7 cellular contexts compared by ENCODE assay signal in the genomic region with DNA sequence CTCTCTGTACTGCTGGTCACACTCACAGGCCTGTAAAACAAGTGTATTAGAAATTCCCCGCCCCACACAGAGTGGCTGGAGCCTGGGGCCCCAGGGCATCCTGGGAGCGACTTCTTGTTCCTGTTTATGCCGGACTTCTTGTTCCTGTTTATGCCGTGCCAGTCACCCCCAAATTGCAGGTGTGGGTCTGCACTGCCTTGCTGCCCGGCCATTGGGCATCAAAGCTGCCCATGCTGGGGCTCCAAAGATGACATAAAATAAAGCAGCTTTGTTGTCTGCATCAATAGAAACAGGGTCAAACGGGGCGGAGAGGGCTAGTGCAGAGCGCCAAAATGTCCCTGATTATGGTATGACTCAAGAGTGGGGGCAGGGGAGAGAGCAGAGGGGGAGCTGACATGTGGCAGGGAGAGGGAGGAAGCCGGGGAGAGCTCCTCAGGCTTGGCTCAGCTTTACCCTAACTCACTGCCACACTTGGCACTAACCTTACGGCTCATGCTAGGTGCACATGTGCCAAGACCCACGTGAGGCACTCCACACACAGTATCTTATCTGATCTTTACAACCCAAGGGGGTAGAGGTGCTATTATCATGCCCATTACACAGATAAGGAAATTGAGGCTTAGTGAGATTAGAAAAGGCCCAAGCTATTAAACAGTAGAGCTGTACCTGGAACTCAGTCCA.
DNase-seq lines count a peak whose midpoint lies in the region; ATAC-seq lines count a peak whose summit lies in the region.

No MANE protein-coding gene starts in this region.

- H3K36me3 ChIP-seq in skeletal muscle satellite cell (ENCODE audit: insufficient read depth, low read length): no peaks in the 10 kb centered on the region

- intact Hi-C loops in activated CD4-positive, alpha-beta T cell treated with anti-CD3 and anti-CD28 coated beads, Interleukin-2, amount 10 ng/mL, durations not matched to agents 24 days and 14 days (cut with micrococcal nuclease): no loop called here
- intact Hi-C loops in head of caudate nucleus (cut with DNase I): loop anchor here (5.0 kb wide), 1 partner anchor 96 kb away; a partner anchor contains a TSS

- no peaks in the 10 kb centered on the region for H3K27me3 ChIP-seq in skeletal muscle satellite cell (ENCODE audit: control insufficient read depth, insufficient read depth, low read length)

- peak overlapping the region; percentile 83 for H3K27ac Mint-ChIP-seq in activated CD4-positive, alpha-beta T cell treated with anti-CD3 and anti-CD28 coated beads, Interleukin-2, amount 10 ng/mL, durations not matched to agents 24 days and 14 days

- peak overlapping the region; percentile 34 for H3K4me2 ChIP-seq in skeletal muscle satellite cell (ENCODE audit: low read length)

- peak overlapping the region; percentile 44 for H3K4me3 Mint-ChIP-seq in activated CD4-positive, alpha-beta T cell treated with anti-CD3 and anti-CD28 coated beads, Interleukin-2, amount 10 ng/mL, durations not matched to agents 24 days and 14 days

- peaks cover 70% of the 10 kb centered on the region for H3K4me1 Mint-ChIP-seq in activated CD4-positive, alpha-beta T cell treated with anti-CD3 and anti-CD28 coated beads, Interleukin-2, amount 10 ng/mL, durations not matched to agents 24 days and 14 days

- no peaks in the 10 kb centered on the region for H3K9me3 Mint-ChIP-seq in activated CD4-positive, alpha-beta T cell treated with anti-CD3 and anti-CD28 coated beads, Interleukin-2, amount 10 ng/mL, durations not matched to agents 24 days and 14 days

- no peaks in the 10 kb centered on the region for H3K27me3 Mint-ChIP-seq in activated CD4-positive, alpha-beta T cell treated with anti-CD3 and anti-CD28 coated beads, Interleukin-2, amount 10 ng/mL, durations not matched to agents 24 days and 14 days

- H3K9ac ChIP-seq in skeletal muscle satellite cell (ENCODE audit: low read depth, low read length): no peak overlapping the region

- no peak overlapping the region for H3K4me3 ChIP-seq in skeletal muscle satellite cell (ENCODE audit: low read length)

- H3K4me1 ChIP-seq in skeletal muscle satellite cell (ENCODE audit: control insufficient read depth, insufficient read depth, low read length): peaks cover 41% of the 10 kb centered on the region

- DNase-seq in LoVo (ENCODE audit: low spot score) (peak; percentile 34), head of caudate nucleus (peak; percentile 79 to 97 (median 90)), NCI-H1105 treated with DMSO at 0.1 percent for 48 hours (lab: John Stamatoyannopoulos, UW) (no peak)
- DNase-seq in activated CD4-positive, alpha-beta T cell treated with anti-CD3 and anti-CD28 coated beads, Interleukin-2, amount 10 ng/mL, durations not matched to agents 24 days and 14 days: no peak

- peaks cover 12% of the 10 kb centered on the region for H3K36me3 Mint-ChIP-seq in activated CD4-positive, alpha-beta T cell treated with anti-CD3 and anti-CD28 coated beads, Interleukin-2, amount 10 ng/mL, durations not matched to agents 24 days and 14 days (ENCODE audit: low read depth)

- ATAC-seq in GM18499 (IDR thresholded peaks at IDR 0.05; ENCODE audit: insufficient read depth, unreplicated experiment): peak; percentile 30
- ATAC-seq in GM21825 (IDR thresholded peaks at IDR 0.05; ENCODE audit: unreplicated experiment): peak; percentile 63

- H3K9me3 ChIP-seq in skeletal muscle satellite cell (replicated peaks; ENCODE audit: low read length): no peaks in the 10 kb centered on the region

Comparison
In these comparisons a context has a peak if more than half of its experiments do, and no peak if none do; other contexts are left out.
1. DNase-seq: peak in LoVo (single experiment) and head of caudate nucleus (42 of 42); none in activated CD4-positive, alpha-beta T cell treated with anti-CD3 and anti-CD28 coated beads, Interleukin-2, amount 10 ng/mL, durations not matched to agents 24 days and 14 days (single experiment) and NCI-H1105 treated with DMSO at 0.1 percent for 48 hours (single experiment).